In the genomic region with DNA sequence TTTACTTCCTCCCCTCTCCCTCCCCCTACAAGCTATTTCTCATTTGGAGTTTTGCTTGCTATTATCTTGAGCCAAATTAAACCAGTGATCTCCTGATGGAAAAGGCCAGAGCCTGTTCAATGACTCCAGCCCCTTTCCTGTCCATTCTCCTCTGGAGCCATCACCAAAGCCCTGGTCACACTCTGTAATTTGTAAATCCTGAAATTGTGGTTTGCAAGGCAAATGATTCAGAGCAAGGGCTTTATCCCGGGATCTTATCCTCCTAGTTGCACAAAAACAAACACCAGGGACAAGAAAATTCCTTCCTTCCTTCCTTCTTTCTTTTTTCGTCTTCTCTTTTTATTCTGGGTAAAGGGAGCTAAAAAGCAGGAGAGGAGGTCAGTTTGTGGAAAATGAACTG, we compare ENCODE assay signal across 23 cellular contexts.
DNase-seq lines count a peak whose midpoint lies in the region; ATAC-seq and TF ChIP-seq lines count a peak whose summit lies in the region.
"Had no signal": no experiment of that assay in that cellular context is flagged by ENCODE, and none has a peak within 500 bp of the region (broad histone marks: within the 10 kb centered on the region; RNA-seq: fewer than 3 reads in every experiment).

No MANE protein-coding gene starts in this region.

- no peaks in the 10 kb centered on the region for H3K9me3 ChIP-seq in HUES6 (ENCODE audit: control insufficient read depth, insufficient read depth, low read depth, low read length)
- no peaks in the 10 kb centered on the region for H3K9me3 ChIP-seq in naive thymus-derived CD4-positive, alpha-beta T cell (ENCODE audit: control insufficient read depth in 2 of 3, low read length in 3 of 3)
- H3K9me3 ChIP-seq: uterus had no signal

- peak overlapping the region; percentile 66; the same call in 1 of the 2 replicates for H3K27ac ChIP-seq in HUES6 (ENCODE audit: low read depth, low read length)
- H3K27ac ChIP-seq in naive thymus-derived CD4-positive, alpha-beta T cell (ENCODE audit: low read depth, low read length) = no peak overlapping the region
- H3K27ac ChIP-seq: uterus, VCaP had no signal

- TF ChIP-seq CTCF in brain (conservative IDR thresholded peaks at IDR 0.05) = no peak

- H3K36me3 Mint-ChIP-seq in brain = no peaks in the 10 kb centered on the region
- no peaks in the 10 kb centered on the region for H3K36me3 Mint-ChIP-seq in naive thymus-derived CD4-positive, alpha-beta T cell
- H3K36me3 Mint-ChIP-seq: CD8-positive, alpha-beta T cell had no signal

- intact Hi-C loops in naive thymus-derived CD4-positive, alpha-beta T cell (cut with micrococcal nuclease) = loop anchor here in 1 of 2 donors (10.0 kb wide), 1 partner anchor 346 kb away; no protein-coding TSS in a partner anchor

- H3K9me3 Mint-ChIP-seq in brain = no peaks in the 10 kb centered on the region
- no peaks in the 10 kb centered on the region for H3K9me3 Mint-ChIP-seq in naive thymus-derived CD4-positive, alpha-beta T cell
- H3K9me3 Mint-ChIP-seq: activated T-cell treated with anti-CD3 and anti-CD28 coated beads, Interleukin-2, amount 50 U/mL, for 24 hours; CD8-positive, alpha-beta T cell had no signal

- no peak overlapping the region for H3K4me3 ChIP-seq in HUES6 (ENCODE audit: low read depth, low read length)
- H3K4me3 ChIP-seq in naive thymus-derived CD4-positive, alpha-beta T cell (ENCODE audit: low read length) = no peak overlapping the region
- H3K4me3 ChIP-seq: uterus had no signal

- H3K27me3 Mint-ChIP-seq in brain = no peaks in the 10 kb centered on the region
- no peaks in the 10 kb centered on the region for H3K27me3 Mint-ChIP-seq in naive thymus-derived CD4-positive, alpha-beta T cell
- H3K27me3 Mint-ChIP-seq: activated T-cell treated with anti-CD3 and anti-CD28 coated beads, Interleukin-2, amount 50 U/mL, for 24 hours had no signal

- H3K4me1 ChIP-seq in HUES6 (ENCODE audit: control insufficient read depth, insufficient read depth, low read length) = peaks cover 41% of the 10 kb centered on the region
- peaks cover 0 to 13% of the 10 kb centered on the region in 2 donors for H3K4me1 ChIP-seq in naive thymus-derived CD4-positive, alpha-beta T cell (ENCODE audit: control insufficient read depth in 2 of 2, insufficient read depth in 2 of 2, low read length in 2 of 2)
- H3K4me1 ChIP-seq: uterus had no signal

- peak overlapping the region in 4 of 5 experiments; percentile 39 to 61 (median 54) for H3K27ac Mint-ChIP-seq in brain
- H3K27ac Mint-ChIP-seq in naive thymus-derived CD4-positive, alpha-beta T cell = peak overlapping the region in 2 of 9 donors; percentile 19 to 42
- H3K27ac Mint-ChIP-seq: activated T-cell treated with anti-CD3 and anti-CD28 coated beads, Interleukin-2, amount 50 U/mL, for 24 hours; CD8-positive, alpha-beta T cell; T-helper 17 cell had no signal

- H3K9ac ChIP-seq in HUES6 (ENCODE audit: low read length) = peak overlapping the region; percentile 53

- CTCF ChIA-PET in naive thymus-derived CD4-positive, alpha-beta T cell (lab: Charles Lee) = no interaction called here

- DNase-seq in AG20443 (ENCODE audit: low spot score) (peak; percentile 19), A172 (ENCODE audit: low spot score) (no peak), NCI-H187 (lab: John Stamatoyannopoulos, UW) (no peak), NCI-H1092 treated with DMSO at 0.1 percent for 48 hours (lab: John Stamatoyannopoulos, UW) (no peak)
- no peak for DNase-seq in naive thymus-derived CD4-positive, alpha-beta T cell
- DNase-seq: activated CD4-positive, alpha-beta T cell treated with anti-CD3 and anti-CD28 coated beads, Interleukin-2, amount 50 U/mL, for 48 hours; activated T-cell treated with anti-CD3 and anti-CD28 coated beads, Interleukin-2, amount 50 U/mL, for 24 hours; caudate nucleus; CD8-positive, alpha-beta T cell; DMS79; NCI-H1105 treated with DMSO at 0.1 percent for 48 hours; NCI-H524; SHP77 treated with DMSO at 0.1 percent for 48 hours; stimulated activated CD4-positive, alpha-beta T cell treated with anti-CD3 and anti-CD28 coated beads, Interleukin-12 subunit alpha, Interleukin-12 subunit beta, amount 100 ng/mL, for 4 hours; stimulated activated CD8-positive, alpha-beta memory T cell treated with anti-CD3 and anti-CD28 coated beads, Interleukin-4, amount 100 ng/mL, for 48 hours; T-helper 17 cell; uterus had no signal

- H3K27me3 ChIP-seq in HUES6 (ENCODE audit: control insufficient read depth, insufficient read depth, low read length) = no peaks in the 10 kb centered on the region
- H3K27me3 ChIP-seq in naive thymus-derived CD4-positive, alpha-beta T cell (ENCODE audit: control insufficient read depth in 2 of 2, insufficient read depth in 2 of 2, low read length in 2 of 2) = no peaks in the 10 kb centered on the region
- H3K27me3 ChIP-seq: uterus had no signal

- POLR2A ChIA-PET in naive thymus-derived CD4-positive, alpha-beta T cell (lab: Charles Lee) = interaction anchor here (0.6 to 0.7 kb wide), 2 partner anchors 332 to 506 kb away, joined by 3 read pairs; no protein-coding TSS in a partner anchor

- H3K4me3 Mint-ChIP-seq in brain = peak overlapping the region in 3 of 5 experiments; percentile 8 to 63 (median 14)
- H3K4me3 Mint-ChIP-seq in naive thymus-derived CD4-positive, alpha-beta T cell = peak overlapping the region in 8 of 10 donors; percentile 30 to 64 (median 59)
- H3K4me3 Mint-ChIP-seq: activated T-cell treated with anti-CD3 and anti-CD28 coated beads, Interleukin-2, amount 50 U/mL, for 24 hours; CD8-positive, alpha-beta T cell; T-helper 17 cell had no signal

- no peaks in the 10 kb centered on the region for H3K36me3 ChIP-seq in HUES6 (ENCODE audit: control insufficient read depth, insufficient read depth, low read length)
- H3K36me3 ChIP-seq in naive thymus-derived CD4-positive, alpha-beta T cell (ENCODE audit: control insufficient read depth in 2 of 3, insufficient read depth in 3 of 3, low read length in 3 of 3) = no peaks in the 10 kb centered on the region
- H3K36me3 ChIP-seq: uterus had no signal

- peaks cover 60% of the 10 kb centered on the region for H3K4me1 Mint-ChIP-seq in brain
- H3K4me1 Mint-ChIP-seq in naive thymus-derived CD4-positive, alpha-beta T cell = peaks cover 6 to 20% (median 16%) of the 10 kb centered on the region in 7 donors

- ATAC-seq in naive thymus-derived CD4-positive, alpha-beta T cell = no peak
- no peak for ATAC-seq in HG02571 (IDR thresholded peaks at IDR 0.05; ENCODE audit: unreplicated experiment)
- ATAC-seq: CD8-positive, alpha-beta T cell; esophagus mucosa; left lobe of liver; T-helper 17 cell had no signal
